14 cellular contexts compared by ENCODE assay signal in the genomic region with DNA sequence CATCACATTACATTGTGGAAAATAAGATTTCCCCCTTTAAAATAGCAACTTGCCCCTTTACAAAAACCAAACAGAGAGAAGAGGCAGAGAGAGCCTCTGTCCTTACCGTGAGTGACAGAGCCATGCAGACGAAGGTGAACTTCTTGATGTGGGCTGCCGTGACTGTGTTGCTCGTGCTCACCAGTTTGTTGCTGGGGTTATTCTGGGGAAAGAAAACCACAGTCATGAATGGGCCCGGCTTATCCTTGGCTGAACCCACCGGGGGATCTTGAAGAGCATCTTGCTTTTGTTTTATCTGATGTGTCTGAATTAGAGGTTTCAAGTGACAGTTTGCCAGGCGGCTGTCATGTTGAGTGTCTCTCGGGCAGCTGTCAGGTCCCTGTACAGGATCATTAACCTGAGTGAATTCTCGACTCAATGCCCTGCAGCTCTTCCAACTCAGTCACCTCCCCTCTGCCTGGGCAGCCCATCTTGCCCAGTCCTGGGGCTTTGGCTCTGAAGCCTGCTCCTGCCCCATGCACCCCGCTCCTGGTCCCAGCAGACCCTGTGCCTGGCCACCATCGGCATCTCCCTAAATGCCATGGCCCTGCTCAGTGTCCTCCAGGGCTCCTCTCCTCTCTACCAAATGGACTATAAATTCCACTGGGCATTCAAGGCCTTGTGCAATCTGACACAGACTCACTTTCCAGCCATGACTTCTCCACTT.
A peak's percentile ranks its signal among the peaks of the same experiment; 100 is the strongest.
DNase-seq lines count a peak whose midpoint lies in the region; ATAC-seq and TF ChIP-seq lines count a peak whose summit lies in the region.
"Had no signal": no experiment of that assay in that cellular context is flagged by ENCODE, and none has a peak within 500 bp of the region (broad histone marks: within the 10 kb centered on the region; RNA-seq: fewer than 3 reads in every experiment).

No MANE protein-coding gene starts in this region.

- peaks cover 2% of the 10 kb centered on the region for H3K36me3 Mint-ChIP-seq in T-helper 1 cell treated with Interleukin-12 subunit alpha and Interleukin-12 subunit beta and Interleukin-4 antibody, amounts not matched to agents 30 μg/mL and 1 μg/mL, for 36 hours (ENCODE audit: low read depth)
- peaks cover 26% of the 10 kb centered on the region for H3K36me3 Mint-ChIP-seq in activated CD8-positive, alpha-beta T cell treated with anti-CD3 and anti-CD28 coated beads for 36 hours (ENCODE audit: low read depth)
- H3K36me3 Mint-ChIP-seq in activated CD8-positive, alpha-beta memory T cell treated with anti-CD3 and anti-CD28 coated beads, Interleukin-2, amount 10 ng/mL, durations not matched to agents 7 days and 5 days = peaks cover 7% of the 10 kb centered on the region

- H3K79me2 ChIP-seq in osteoblast (ENCODE audit: insufficient read depth, low read length) = peaks cover 7% of the 10 kb centered on the region

- in situ Hi-C loops in G401 (cut with HindIII; ENCODE audit: low sequenced_read_pairs) = no loop called here

- H3K27me3 Mint-ChIP-seq in T-helper 1 cell treated with Interleukin-12 subunit alpha and Interleukin-12 subunit beta and Interleukin-4 antibody, amounts not matched to agents 30 μg/mL and 1 μg/mL, for 36 hours (ENCODE audit: low read depth) = no peaks in the 10 kb centered on the region
- H3K27me3 Mint-ChIP-seq in activated CD8-positive, alpha-beta T cell treated with anti-CD3 and anti-CD28 coated beads for 36 hours = no peaks in the 10 kb centered on the region
- no peaks in the 10 kb centered on the region for H3K27me3 Mint-ChIP-seq in activated CD8-positive, alpha-beta memory T cell treated with anti-CD3 and anti-CD28 coated beads, Interleukin-2, amount 10 ng/mL, durations not matched to agents 7 days and 5 days
- H3K27me3 Mint-ChIP-seq: progenitor cell of endocrine pancreas had no signal

- H3K9me3 ChIP-seq in osteoblast (ENCODE audit: low read depth, low read length) = no peaks in the 10 kb centered on the region
- H3K9me3 ChIP-seq: body of pancreas had no signal

- no peak overlapping the region for H3K4me3 Mint-ChIP-seq in T-helper 1 cell treated with Interleukin-12 subunit alpha and Interleukin-12 subunit beta and Interleukin-4 antibody, amounts not matched to agents 30 μg/mL and 1 μg/mL, for 36 hours
- H3K4me3 Mint-ChIP-seq in activated CD8-positive, alpha-beta T cell treated with anti-CD3 and anti-CD28 coated beads for 36 hours = no peak overlapping the region
- H3K4me3 Mint-ChIP-seq in activated CD8-positive, alpha-beta memory T cell treated with anti-CD3 and anti-CD28 coated beads, Interleukin-2, amount 10 ng/mL, durations not matched to agents 7 days and 5 days = no peak overlapping the region

- H3K4me3 ChIP-seq in osteoblast (ENCODE audit: insufficient read depth, low read length) = no peak overlapping the region
- H3K4me3 ChIP-seq: body of pancreas had no signal

- H3K27ac Mint-ChIP-seq in T-helper 1 cell treated with Interleukin-12 subunit alpha and Interleukin-12 subunit beta and Interleukin-4 antibody, amounts not matched to agents 30 μg/mL and 1 μg/mL, for 36 hours = peak overlapping the region; percentile 1
- H3K27ac Mint-ChIP-seq in activated CD8-positive, alpha-beta T cell treated with anti-CD3 and anti-CD28 coated beads for 36 hours = peak overlapping the region; percentile 1
- no peak overlapping the region for H3K27ac Mint-ChIP-seq in activated CD8-positive, alpha-beta memory T cell treated with anti-CD3 and anti-CD28 coated beads, Interleukin-2, amount 10 ng/mL, durations not matched to agents 7 days and 5 days
- H3K27ac Mint-ChIP-seq: progenitor cell of endocrine pancreas had no signal

- intact Hi-C loops in activated CD8-positive, alpha-beta T cell treated with anti-CD3 and anti-CD28 coated beads for 36 hours (cut with micrococcal nuclease) = no loop called here

- H3K27me3 ChIP-seq in osteoblast (ENCODE audit: insufficient read depth, low read length) = no peaks in the 10 kb centered on the region
- H3K27me3 ChIP-seq: body of pancreas had no signal

- no peak overlapping the region for H3K27ac ChIP-seq in osteoblast (ENCODE audit: low read depth, low read length)
- H3K27ac ChIP-seq: body of pancreas, epithelial cell of prostate had no signal

- H3K4me1 Mint-ChIP-seq in T-helper 1 cell treated with Interleukin-12 subunit alpha and Interleukin-12 subunit beta and Interleukin-4 antibody, amounts not matched to agents 30 μg/mL and 1 μg/mL, for 36 hours (ENCODE audit: low read depth) = peaks cover 12% of the 10 kb centered on the region
- peaks cover 31% of the 10 kb centered on the region for H3K4me1 Mint-ChIP-seq in activated CD8-positive, alpha-beta T cell treated with anti-CD3 and anti-CD28 coated beads for 36 hours (ENCODE audit: low read depth)
- peaks cover 27% of the 10 kb centered on the region for H3K4me1 Mint-ChIP-seq in activated CD8-positive, alpha-beta memory T cell treated with anti-CD3 and anti-CD28 coated beads, Interleukin-2, amount 10 ng/mL, durations not matched to agents 7 days and 5 days

- H3K36me3 ChIP-seq in osteoblast (ENCODE audit: insufficient read depth, low read length) = peaks cover 80% of the 10 kb centered on the region

- no peak overlapping the region for H3K4me2 ChIP-seq in osteoblast (ENCODE audit: insufficient read depth, low read length)

- POLR2A ChIA-PET in activated CD8-positive, alpha-beta T cell treated with anti-CD3 and anti-CD28 coated beads for 36 hours (lab: Charles Lee) = no interaction called here

- H3K9me3 Mint-ChIP-seq in T-helper 1 cell treated with Interleukin-12 subunit alpha and Interleukin-12 subunit beta and Interleukin-4 antibody, amounts not matched to agents 30 μg/mL and 1 μg/mL, for 36 hours = no peaks in the 10 kb centered on the region
- H3K9me3 Mint-ChIP-seq in activated CD8-positive, alpha-beta T cell treated with anti-CD3 and anti-CD28 coated beads for 36 hours = no peaks in the 10 kb centered on the region
- no peaks in the 10 kb centered on the region for H3K9me3 Mint-ChIP-seq in activated CD8-positive, alpha-beta memory T cell treated with anti-CD3 and anti-CD28 coated beads, Interleukin-2, amount 10 ng/mL, durations not matched to agents 7 days and 5 days (ENCODE audit: low read depth)

- peak; percentile 50 for ATAC-seq in activated CD8-positive, alpha-beta T cell treated with anti-CD3 and anti-CD28 coated beads for 36 hours
- no peak for ATAC-seq in activated CD8-positive, alpha-beta memory T cell treated with anti-CD3 and anti-CD28 coated beads, Interleukin-2, amount 10 ng/mL, durations not matched to agents 7 days and 5 days
- ATAC-seq: body of pancreas had no signal

- CTCF ChIA-PET in activated CD8-positive, alpha-beta T cell treated with anti-CD3 and anti-CD28 coated beads for 36 hours (lab: Charles Lee) = interaction anchor here (1.3 to 2.0 kb wide), 3 partner anchors 14 to 267 kb away, joined by 5 to 8 read pairs (median 5); no protein-coding TSS in a partner anchor
- CTCF ChIA-PET in activated CD8-positive, alpha-beta memory T cell treated with anti-CD3 and anti-CD28 coated beads, Interleukin-2, amount 10 ng/mL, durations not matched to agents 7 days and 5 days (lab: Charles Lee) = no interaction called here

- TF ChIP-seq CTCF in activated CD8-positive, alpha-beta T cell treated with anti-CD3 and anti-CD28 coated beads for 36 hours (IDR thresholded peaks at IDR 0.05) = no peak
- no peak for TF ChIP-seq CTCF in osteoblast (IDR thresholded peaks at IDR 0.05; ENCODE audit: extremely low read depth, low read depth, low read length)

- peaks cover 33% of the 10 kb centered on the region for H3K4me1 ChIP-seq in osteoblast (ENCODE audit: insufficient read depth, low read length)
- H3K4me1 ChIP-seq: body of pancreas had no signal

- H2AFZ ChIP-seq in osteoblast (ENCODE audit: low read length) = no peak overlapping the region

- peaks cover 16% of the 10 kb centered on the region for H4K20me1 ChIP-seq in osteoblast (ENCODE audit: insufficient read depth, low read length)

- DNase-seq in T-helper 1 cell (no peak), NCI-H2107 treated with DMSO at 0.1 percent for 48 hours (lab: John Stamatoyannopoulos, UW; ENCODE audit: unreplicated experiment) (peak; percentile 78), osteoblast (ENCODE audit: insufficient read length, low spot score, missing footprints) (peak; percentile 13), NCI-H2196 (lab: John Stamatoyannopoulos, UW; ENCODE audit: unreplicated experiment) (no peak), G401 (ENCODE audit: low spot score) (no peak)
- DNase-seq in activated CD8-positive, alpha-beta T cell treated with anti-CD3 and anti-CD28 coated beads for 36 hours = peak; percentile 35
- DNase-seq in activated CD8-positive, alpha-beta memory T cell treated with anti-CD3 and anti-CD28 coated beads, Interleukin-2, amount 10 ng/mL, durations not matched to agents 7 days and 5 days = no peak
- DNase-seq: 8988T; body of pancreas; DMS53; stimulated activated CD4-positive, alpha-beta T cell treated with anti-CD3 and anti-CD28 coated beads, Interleukin-4, amount 100 ng/mL, for 1 hour had no signal

Comparison
In these comparisons a context has a peak if more than half of its experiments do, and no peak if none do; other contexts are left out.
1. DNase-seq: peak in NCI-H2107 treated with DMSO at 0.1 percent for 48 hours (single experiment), activated CD8-positive, alpha-beta T cell treated with anti-CD3 and anti-CD28 coated beads for 36 hours (single experiment) and osteoblast (single experiment); none in T-helper 1 cell (0 of 5), NCI-H2196 (single experiment), G401 (single experiment) and activated CD8-positive, alpha-beta memory T cell treated with anti-CD3 and anti-CD28 coated beads, Interleukin-2, amount 10 ng/mL, durations not matched to agents 7 days and 5 days (single experiment).